ENCODE assay signal across 20 cellular contexts in genomic region chr17:20246692-20247091, GRCh38.
"Had no signal": no experiment of that assay in that cellular context is flagged by ENCODE, and none has a peak within 500 bp of the region (broad histone marks: within the 10 kb centered on the region; RNA-seq: fewer than 3 reads in every experiment).

No MANE protein-coding gene starts in this region.

- H3K27ac Mint-ChIP-seq: activated T-helper 2 cell treated with anti-CD3 and anti-CD28 coated beads, Interferon-gamma antibody, Interleukin-2, Interleukin-4, amounts not matched to agents 10 μg/mL and 5 μg/mL and 100 μg/mL, durations not matched to agents 14 hours and 24 hours and 36 hours; brain; effector memory CD8-positive, alpha-beta T cell; nephron; stimulated activated naive B cell treated with anti-CD40 and anti-IgM and Interleukin-4, amounts not matched to agents 10 μg/mL and 1 μg/mL and 100 μg/mL, for 72 hours had no signal

- H3K27me3 Mint-ChIP-seq: brain; effector memory CD8-positive, alpha-beta T cell; stimulated activated naive B cell treated with anti-CD40 and anti-IgM and Interleukin-4, amounts not matched to agents 10 μg/mL and 1 μg/mL and 100 μg/mL, for 72 hours had no signal

- H3K4me3 Mint-ChIP-seq: brain; effector memory CD8-positive, alpha-beta T cell; nephron; stimulated activated naive B cell treated with anti-CD40 and anti-IgM and Interleukin-4, amounts not matched to agents 10 μg/mL and 1 μg/mL and 100 μg/mL, for 72 hours had no signal

- H3K9me3 Mint-ChIP-seq: activated T-helper 2 cell treated with anti-CD3 and anti-CD28 coated beads, Interferon-gamma antibody, Interleukin-2, Interleukin-4, amounts not matched to agents 10 μg/mL and 5 μg/mL and 100 μg/mL, durations not matched to agents 14 hours and 24 hours and 36 hours; effector memory CD8-positive, alpha-beta T cell had no signal

- H3K4me1 Mint-ChIP-seq: brain had no signal

- DNase-seq: activated CD4-positive, alpha-beta T cell treated with anti-CD3 and anti-CD28 coated beads, Interleukin-2, amount 50 U/mL, for 4 hours; activated CD8-positive, alpha-beta memory T cell treated with anti-CD3 and anti-CD28 coated beads, Interleukin-2, amount 50 U/mL, for 48 hours; activated T-cell treated with anti-CD3 and anti-CD28 coated beads, Interleukin-2, amount 50 U/mL, for 48 hours; dorsolateral prefrontal cortex; effector memory CD8-positive, alpha-beta T cell; islet precursor cell; left ventricle myocardium inferior; mesendoderm; posterior cingulate gyrus; right cardiac atrium; stimulated activated CD4-positive, alpha-beta T cell treated with anti-CD3 and anti-CD28 coated beads, Interleukin-15, amount 100 ng/mL, for 24 hours; stimulated activated CD4-positive, alpha-beta T cell treated with anti-CD3 and anti-CD28 coated beads, Interleukin-2, amount 100 ng/mL, for 24 hours; stimulated activated naive B cell treated with anti-CD40 and anti-IgM and Interleukin-4, amounts not matched to agents 10 μg/mL and 1 μg/mL and 100 μg/mL, for 72 hours; T1000; WERI-Rb-1 had no signal

- ATAC-seq: activated CD4-positive, CD25-positive, alpha-beta regulatory T cell treated with anti-CD3 and anti-CD28 coated beads, Interleukin-2, amount 50 U/mL, for 24 hours; effector memory CD8-positive, alpha-beta T cell; gastroesophageal sphincter; right cardiac atrium; stimulated activated naive B cell treated with anti-CD40 and anti-IgM and Interleukin-4, amounts not matched to agents 10 μg/mL and 1 μg/mL and 100 μg/mL, for 72 hours had no signal
